In the genomic region with DNA sequence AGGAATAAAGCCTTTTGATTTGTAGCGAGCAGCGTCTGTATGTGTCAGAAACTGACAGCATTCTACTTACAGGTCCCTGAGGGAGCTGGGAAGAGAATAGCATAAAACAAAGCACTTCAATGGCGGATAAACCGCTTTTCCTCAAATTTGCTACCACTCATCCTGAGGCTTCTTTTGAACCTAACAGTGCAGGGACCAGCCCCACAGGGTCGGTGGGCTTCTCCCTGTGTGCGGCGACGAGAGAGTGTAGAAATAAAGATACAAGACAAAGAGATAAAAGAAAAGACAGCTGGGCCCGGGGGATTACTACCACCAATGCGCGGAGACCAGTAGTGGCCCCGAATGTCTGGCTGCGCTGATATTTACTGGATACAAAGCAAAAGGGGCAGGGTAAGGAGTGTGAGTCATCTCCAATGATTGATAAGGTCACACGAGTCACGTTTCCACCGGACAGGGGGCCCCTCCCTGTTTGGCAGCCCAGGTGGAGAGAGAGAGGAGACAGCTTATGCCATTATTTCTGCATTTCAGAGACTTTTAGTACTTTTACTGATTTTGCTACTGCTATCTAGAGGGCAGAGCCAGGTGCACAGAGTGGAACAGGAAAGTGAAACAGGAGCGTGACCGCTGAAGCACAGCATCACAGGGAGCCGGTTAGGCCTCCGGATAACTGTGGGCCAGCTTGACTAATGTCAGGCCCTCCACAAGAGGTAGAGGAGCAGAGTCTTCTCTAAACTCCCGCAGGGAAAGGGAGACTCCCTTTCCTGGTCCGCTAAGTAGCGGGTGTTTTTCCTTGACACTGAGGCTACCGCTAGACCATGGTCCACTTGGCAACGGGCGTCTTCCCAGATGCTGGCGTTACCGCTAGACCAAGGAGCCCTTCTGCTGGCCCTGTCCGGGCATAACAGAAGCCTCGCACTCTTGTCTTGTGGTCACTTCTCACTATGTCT, we compare ENCODE assay signal across 8 cellular contexts. TPM values are rescaled to one million over a fixed set of nuclear protein-coding genes. Genes with fewer than 3 reads are reported as not detected.
DNase-seq lines count a peak whose midpoint lies in the region; ATAC-seq and TF ChIP-seq lines count a peak whose summit lies in the region.
"Not testable (repeated sequence)": the region's sequence is repeated elsewhere in the genome, so short reads cannot be mapped to it uniquely, and the experiment has no call there.

No MANE protein-coding gene starts in this region.

- TF ChIP-seq RAD21 in neural cell (conservative IDR thresholded peaks at IDR 0.05): not testable (repeated sequence)

- not testable (repeated sequence) for H3K9me3 ChIP-seq in SK-N-MC (ENCODE audit: low read depth, low read length); left ventricle myocardium inferior (replicated peaks); neural cell (ENCODE audit: low read length)

- CTCF ChIA-PET in BJ (lab: Yijun Ruan, JAX): interaction anchor here (0.6 to 1.5 kb wide), 3 partner anchors 30 to 117 kb away, joined by 3 to 4 read pairs (median 3); a partner anchor contains a TSS

- H3K36me3 ChIP-seq in BJ (ENCODE audit: control insufficient read depth, insufficient read depth, low read length) (peaks cover 28% of the 10 kb centered on the region), SK-N-MC (ENCODE audit: insufficient read depth, low read length) (peaks cover 30% of the 10 kb centered on the region), left ventricle myocardium inferior (peaks cover 51% of the 10 kb centered on the region)
- H3K36me3 ChIP-seq in neural cell (ENCODE audit: insufficient read depth, low read length): not testable (repeated sequence)

- peak overlapping the region; percentile 100 for H3K27ac Mint-ChIP-seq in HFFc6
- H3K27ac Mint-ChIP-seq in central memory CD8-positive, alpha-beta T cell (ENCODE audit: low read depth): peak overlapping the region; percentile 100

- peak; percentile 48 for TF ChIP-seq EP300 in neural cell (conservative IDR thresholded peaks at IDR 0.05; ENCODE audit: poor library complexity, severe bottlenecking)

- peak overlapping the region; percentile 82 for H3K4me2 ChIP-seq in neural cell (ENCODE audit: low read length)

- peaks cover 37% of the 10 kb centered on the region for H3K79me2 ChIP-seq in neural cell (replicated peaks; ENCODE audit: insufficient read depth, low read length)

- H3K4me3 ChIP-seq in BJ (ENCODE audit: low read depth, low read length): peak overlapping the region; percentile 88
- H3K4me3 ChIP-seq in SK-N-MC: not testable (repeated sequence)
- peak overlapping the region; percentile 98 for H3K4me3 ChIP-seq in left ventricle myocardium inferior
- peak overlapping the region; percentile 84 for H3K4me3 ChIP-seq in neural cell (ENCODE audit: low read length)

- H3K4me1 ChIP-seq in left ventricle myocardium inferior: peaks cover 82% of the 10 kb centered on the region

- TF ChIP-seq CTCF in BJ (IDR thresholded peaks at IDR 0.05; ENCODE audit: insufficient read depth, low read depth, low read length); HFFc6 (IDR thresholded peaks at IDR 0.05); left ventricle myocardium inferior (IDR thresholded peaks at IDR 0.05; ENCODE audit: borderline replicate concordance); neural cell (IDR thresholded peaks at IDR 0.05; ENCODE audit: poor library complexity, severe bottlenecking): not testable (repeated sequence)

- peaks cover 32% of the 10 kb centered on the region for H3K4me1 Mint-ChIP-seq in HFFc6 (ENCODE audit: low read depth)
- H3K4me1 Mint-ChIP-seq in central memory CD8-positive, alpha-beta T cell: peaks cover 54% of the 10 kb centered on the region

- DNase-seq in BJ (ENCODE audit: low read depth); HFFc6; SK-N-MC (ENCODE audit: low read depth, low spot score); left ventricle myocardium inferior: not testable (repeated sequence)
- DNase-seq in activated T-cell treated with anti-CD3 and anti-CD28 coated beads for 48 hours (ENCODE audit: low read depth): peak; percentile 46
- DNase-seq in central memory CD8-positive, alpha-beta T cell (ENCODE audit: low spot score in 2 of 2): peak in 1 of 2 donors; percentile 30
- peak; percentile 48 for DNase-seq in stimulated activated naive CD4-positive, alpha-beta T cell treated with Interleukin-2 at 50 U/mL for 16 hours (lab: John Stamatoyannopoulos, UW)

- H3K27ac ChIP-seq in SK-N-MC: peak overlapping the region; percentile 96
- peak overlapping the region; percentile 100 for H3K27ac ChIP-seq in left ventricle myocardium inferior (replicated peaks)
- peak overlapping the region; percentile 90 for H3K27ac ChIP-seq in neural cell (ENCODE audit: low read length)

- H4K20me1 ChIP-seq in neural cell (ENCODE audit: insufficient read depth): not testable (repeated sequence)

- not testable (repeated sequence) for H2AFZ ChIP-seq in neural cell (ENCODE audit: low read depth, low read length)

- peaks cover 77% of the 10 kb centered on the region for H3K27me3 Mint-ChIP-seq in HFFc6 (ENCODE audit: insufficient read depth)
- H3K27me3 Mint-ChIP-seq in central memory CD8-positive, alpha-beta T cell: not testable (repeated sequence)

- H3K9ac ChIP-seq in SK-N-MC (ENCODE audit: insufficient read length): peak overlapping the region; percentile 57
- peak overlapping the region; percentile 75 for H3K9ac ChIP-seq in neural cell (ENCODE audit: low read length)

- POLR2A ChIA-PET in BJ (lab: Charles Lee): not testable (repeated sequence)

- not testable (repeated sequence) for H3F3A ChIP-seq in neural cell (ENCODE audit: insufficient read depth, low read length, poor library complexity, severe bottlenecking)

- not testable (repeated sequence) for ATAC-seq in central memory CD8-positive, alpha-beta T cell (replicated peaks; ENCODE audit: extremely low read depth, poor library complexity, severe bottlenecking)

- H3K36me3 Mint-ChIP-seq in HFFc6 (ENCODE audit: low read depth): peaks cover 64% of the 10 kb centered on the region
- peaks cover 89% of the 10 kb centered on the region for H3K36me3 Mint-ChIP-seq in central memory CD8-positive, alpha-beta T cell (ENCODE audit: insufficient read depth)

- not testable (repeated sequence) for H3K27me3 ChIP-seq in BJ (ENCODE audit: control insufficient read depth, insufficient read depth, low read length); left ventricle myocardium inferior (ENCODE audit: low read depth); neural cell (ENCODE audit: insufficient read depth, low read depth, low read length)

- peaks cover 23% of the 10 kb centered on the region for H3K9me3 Mint-ChIP-seq in HFFc6
- not testable (repeated sequence) for H3K9me3 Mint-ChIP-seq in central memory CD8-positive, alpha-beta T cell

- peak overlapping the region; percentile 100 for H3K4me3 Mint-ChIP-seq in HFFc6
- peak overlapping the region; percentile 99 for H3K4me3 Mint-ChIP-seq in central memory CD8-positive, alpha-beta T cell

- H3K9me2 ChIP-seq in neural cell (ENCODE audit: insufficient read depth, low read length): not testable (repeated sequence)

- intact Hi-C loops in left ventricle myocardium inferior (cut with micrococcal nuclease): not testable (repeated sequence)

TF ChIP-seq in neural cell, 6 proteins besides CTCF, POLR2A, EP300 and RAD21:
- TF ChIP-seq POLR2AphosphoS5 (IDR thresholded peaks at IDR 0.05): peak; percentile 23

RNA-seq across cellular contexts. Expression of a gene that starts 4.1 kb away (rescaled TPM):
- polyA plus RNA-seq in BJ (2011; rRNA removed) (24.7 and 43.0 TPM in 2 replicates), neural cell (73.3 and 73.6 TPM in 2 replicates)
- 12.4 and 13.8 TPM in 2 replicates for polyA minus RNA-seq in BJ (2011; rRNA and poly(A)+ RNA removed)
- 10 to 100 TPM; 70.2 to 97.3 (median 89.6) TPM for total RNA-seq in HFFc6 (2021; fragmentation: NEBNext Ultra II Directional; extraction: Animal tissue kit (Norgen Biotek cat#: 25700))
- total RNA-seq in left ventricle myocardium inferior: 76.4 TPM
- 70.4 and 85.9 TPM in 2 replicates for polyA minus RNA-seq in neural cell

RNA-seq across cellular contexts. Expression of a gene that starts 7.9 kb away (rescaled TPM):
- polyA plus RNA-seq in BJ (2011; rRNA removed) (3.3 and 5.4 TPM in 2 replicates), neural cell (not detected in 2 replicates)
- polyA minus RNA-seq in BJ (2011; rRNA and poly(A)+ RNA removed): 4.7 and 5.2 TPM in 2 replicates
- 10 to 100 TPM in 4 of 6 experiments, 1 to 10 TPM in 2; 7.7 to 15.1 (median 13.2) TPM for total RNA-seq in HFFc6 (2021; fragmentation: NEBNext Ultra II Directional; extraction: Animal tissue kit (Norgen Biotek cat#: 25700))
- 24.7 TPM for total RNA-seq in left ventricle myocardium inferior
- polyA minus RNA-seq in neural cell: not detected in 2 replicates

RNA-seq across cellular contexts. Expression of a gene that starts 22.2 kb away (rescaled TPM):
- polyA plus RNA-seq in BJ (2011; rRNA removed): 0.07 and 0.10 TPM in 2 replicates
- polyA minus RNA-seq in BJ (2011; rRNA and poly(A)+ RNA removed): not detected in 2 replicates
- under 1 TPM in 1 of 6 experiments, not detected in 5; 0.38 TPM for total RNA-seq in HFFc6 (2021; fragmentation: NEBNext Ultra II Directional; extraction: Animal tissue kit (Norgen Biotek cat#: 25700))
- total RNA-seq in left ventricle myocardium inferior: 0.55 TPM
- not detected in 2 replicates for polyA plus RNA-seq in neural cell
- polyA minus RNA-seq in neural cell: not detected in 2 replicates

RNA-seq across cellular contexts. Expression of a gene that starts 23.8 kb away (rescaled TPM):
- polyA plus RNA-seq in BJ (2011; rRNA removed) (145 and 305 TPM in 2 replicates), neural cell (80.0 and 83.7 TPM in 2 replicates)
- 46.8 and 47.6 TPM in 2 replicates for polyA minus RNA-seq in BJ (2011; rRNA and poly(A)+ RNA removed)
- total RNA-seq in HFFc6 (2021; fragmentation: NEBNext Ultra II Directional; extraction: Animal tissue kit (Norgen Biotek cat#: 25700)): 100 to 1,000 TPM; 129 to 160 (median 152) TPM
- 221 TPM for total RNA-seq in left ventricle myocardium inferior
- polyA minus RNA-seq in neural cell: 45.1 and 70.4 TPM in 2 replicates

RNA-seq across cellular contexts. Expression of a gene that starts 40.0 kb away (rescaled TPM):
- polyA plus RNA-seq in BJ (2011; rRNA removed) (7.4 and 7.6 TPM in 2 replicates), neural cell (0.40 and 0.44 TPM in 2 replicates)
- polyA minus RNA-seq in BJ (2011; rRNA and poly(A)+ RNA removed): 1.1 and 3.5 TPM in 2 replicates
- total RNA-seq in HFFc6 (2021; fragmentation: NEBNext Ultra II Directional; extraction: Animal tissue kit (Norgen Biotek cat#: 25700)): 1 to 10 TPM; 2.9 to 10.0 (median 8.9) TPM
- 1.8 TPM for total RNA-seq in left ventricle myocardium inferior
- not detected in 2 replicates for polyA minus RNA-seq in neural cell
